ENCODE assay signal across 18 cellular contexts in the genomic region with DNA sequence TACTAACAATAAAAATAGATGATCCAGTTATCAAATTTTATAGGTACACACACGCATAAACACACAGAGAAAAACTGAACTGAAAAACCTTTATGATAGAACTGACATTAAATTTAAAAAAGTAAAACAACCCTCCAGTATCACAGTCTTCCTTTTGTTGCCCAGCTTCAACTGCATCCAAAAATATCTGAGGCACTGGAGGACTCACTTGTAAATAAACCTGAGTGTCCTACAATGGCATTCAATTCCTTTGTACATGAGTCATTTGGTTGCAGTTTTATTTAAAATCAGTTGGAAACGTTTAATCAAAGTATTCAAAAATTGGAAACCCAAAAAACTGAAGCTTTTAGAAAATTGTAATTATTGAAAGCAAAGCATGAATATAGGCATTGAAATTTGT.
A peak's percentile ranks its signal among the peaks of the same experiment; 100 is the strongest.
DNase-seq lines count a peak whose midpoint lies in the region; ATAC-seq, FAIRE-seq and TF ChIP-seq lines count a peak whose summit lies in the region.
"Had no signal": no experiment of that assay in that cellular context is flagged by ENCODE, and none has a peak within 500 bp of the region (broad histone marks: within the 10 kb centered on the region; RNA-seq: fewer than 3 reads in every experiment).

No MANE protein-coding gene starts in this region.

- H2AFZ ChIP-seq in PC-3 (ENCODE audit: low read length) = no peak overlapping the region

- H3K23ac ChIP-seq in mesendoderm (ENCODE audit: low read length) = no peak overlapping the region

- H3K4me3 ChIP-seq in PC-3 (ENCODE audit: low read length) (no peak overlapping the region), psoas muscle (no peak overlapping the region), mesendoderm (ENCODE audit: low read length) (no peak overlapping the region)
- H3K4me3 ChIP-seq: K562, SK-N-MC had no signal

- H4K8ac ChIP-seq in mesendoderm (ENCODE audit: low read depth, low read length) = no peak overlapping the region

- H3K79me2 ChIP-seq in PC-3 (ENCODE audit: low read length) = no peaks in the 10 kb centered on the region
- H3K79me2 ChIP-seq in mesendoderm (ENCODE audit: control insufficient read depth, insufficient read depth, low read length) = no peaks in the 10 kb centered on the region

- intact Hi-C loops in PC-3 (cut with micrococcal nuclease) (loop anchor here (5.0 to 10.0 kb wide), 4 partner anchors 160 to 730 kb away; a partner anchor contains a TSS), psoas muscle (cut with DNase I) (loop anchor here (5.0 to 10.0 kb wide), 2 partner anchors 250 to 262 kb away; no protein-coding TSS in a partner anchor)

- H3K9me3 ChIP-seq in PC-3 (ENCODE audit: low read length) (no peaks in the 10 kb centered on the region), psoas muscle (no peaks in the 10 kb centered on the region)

- H3K4ac ChIP-seq in mesendoderm (ENCODE audit: low read depth, low read length) = no peak overlapping the region

- H4K5ac ChIP-seq in mesendoderm (ENCODE audit: low read length) = no peak overlapping the region

- BruUV-seq in PC-3 (replicated peaks; lab: Mats Ljungman, UMichigan) = no TSS peak

- H3K27me3 ChIP-seq in PC-3 (ENCODE audit: low read length) (peaks cover 4% of the 10 kb centered on the region), psoas muscle (ENCODE audit: insufficient read depth in 3 of 3, low read length in 2 of 3) (no peaks in the 10 kb centered on the region), mesendoderm (ENCODE audit: insufficient read depth, low read length, poor library complexity) (no peaks in the 10 kb centered on the region)

- H3K36me3 ChIP-seq in PC-3 (ENCODE audit: low read depth, low read length) (no peaks in the 10 kb centered on the region), psoas muscle (ENCODE audit: insufficient read depth in 1 of 2, low read depth in 1 of 2) (no peaks in the 10 kb centered on the region), mesendoderm (ENCODE audit: control insufficient read depth, insufficient read depth, low read length) (no peaks in the 10 kb centered on the region)

- 46 to 55% (median 50%) methylated on average over 2 of the region's 2 CpGs for WGBS in psoas muscle, 3 donors
- no CpG with 5 or more reads among the region's 2 CpGs for WGBS in mesendoderm (ENCODE audit: extremely low coverage, insufficient coverage, low lambda C conversion rate)

- no peaks in the 10 kb centered on the region for H3K9me2 ChIP-seq in PC-3 (replicated peaks; ENCODE audit: low read length)

- ATAC-seq in PC-3 (peak; percentile 49), psoas muscle (peak in 3 of 4 donors; percentile 57 to 65 (median 63)), HG02571 (IDR thresholded peaks at IDR 0.05; ENCODE audit: unreplicated experiment) (no peak)
- ATAC-seq: K562 had no signal

- TF ChIP-seq CTCF in PC-3 (conservative IDR thresholded peaks at IDR 0.05; ENCODE audit: low read depth, low read length) (no peak), psoas muscle (IDR thresholded peaks at IDR 0.05) (no peak)

- H3K4me2 ChIP-seq in PC-3 (ENCODE audit: low read length) (no peak overlapping the region), mesendoderm (ENCODE audit: low read length) (no peak overlapping the region)

- no peaks in the 10 kb centered on the region for H3F3A ChIP-seq in PC-3 (ENCODE audit: low read length, unreplicated experiment)

- peaks cover 16% of the 10 kb centered on the region for H3K4me1 ChIP-seq in PC-3 (ENCODE audit: insufficient read depth, low read length)
- H3K4me1 ChIP-seq in psoas muscle = peaks cover 4% of the 10 kb centered on the region
- H3K4me1 ChIP-seq in mesendoderm (ENCODE audit: control insufficient read depth, low read depth, low read length) = no peaks in the 10 kb centered on the region

- no peak overlapping the region for H2BK15ac ChIP-seq in mesendoderm (replicated peaks; ENCODE audit: low read depth)

- CTCF ChIA-PET in PC-3 (lab: Charles Lee) = interaction anchor here (0.6 kb wide), 1 partner anchor 251 kb away, joined by 3 read pairs; no protein-coding TSS in a partner anchor

- H3K9ac ChIP-seq in PC-3 (ENCODE audit: low read length) (no peak overlapping the region), mesendoderm (ENCODE audit: low read length) (no peak overlapping the region)

- no peak overlapping the region for H2BK5ac ChIP-seq in mesendoderm (ENCODE audit: low read length)

- peak; percentile 40 for DNase-seq in PC-3
- peak; percentile 9 for DNase-seq in fibroblast of peridontal ligament (ENCODE audit: extremely low read depth)
- DNase-seq in psoas muscle = no peak
- no peak for DNase-seq in mesendoderm
- no peak for DNase-seq in RCC 7860 (ENCODE audit: low spot score)
- DNase-seq: H9; MV-4-11; NCI-H187; NCI-H2107; NCI-H510A; NCI-H748 treated with DMSO at 0.1 percent for 48 hours; NK-92 treated with Interleukin-12 subunit alpha and Interleukin-12 subunit beta, amount 100 ng/mL, for 24 hours; SHP77 had no signal

- H3K18ac ChIP-seq in mesendoderm (ENCODE audit: low read length) = no peak overlapping the region

- H2BK120ac ChIP-seq in mesendoderm (ENCODE audit: low read depth, low read length) = no peak overlapping the region

- no peaks in the 10 kb centered on the region for H4K20me1 ChIP-seq in PC-3 (ENCODE audit: low read length)

- H2AK5ac ChIP-seq in mesendoderm (ENCODE audit: low read length) = no peak overlapping the region

- H3K79me1 ChIP-seq in mesendoderm (ENCODE audit: low read length) = no peaks in the 10 kb centered on the region

- no peak overlapping the region for H3K27ac ChIP-seq in PC-3 (ENCODE audit: low read length)
- no peak overlapping the region for H3K27ac ChIP-seq in psoas muscle
- H3K27ac ChIP-seq in mesendoderm (ENCODE audit: low read depth, low read length) = no peak overlapping the region
- H3K27ac ChIP-seq: C4-2B, SK-N-MC had no signal

- H3K56ac ChIP-seq in mesendoderm (ENCODE audit: low read length) = no peak overlapping the region

- peak; percentile 11 for FAIRE-seq in G401.6 (lab: Jason Lieb, UNC)
- no peak for FAIRE-seq in RCC 7860 (lab: Jason Lieb, UNC)
- FAIRE-seq: K562 had no signal

- POLR2A ChIA-PET in PC-3 (lab: Charles Lee; ENCODE audit: unreplicated experiment) = interaction anchor here (0.7 kb wide), 1 partner anchor 22 kb away, joined by 3 read pairs; no protein-coding TSS in a partner anchor

Comparison
In these comparisons a context has a peak if more than half of its experiments do, and no peak if none do; other contexts are left out.
1. DNase-seq: peak in PC-3 (single experiment) and fibroblast of peridontal ligament (single experiment); none in psoas muscle (0 of 2), mesendoderm (single experiment) and RCC 7860 (single experiment).